In the genomic region with DNA sequence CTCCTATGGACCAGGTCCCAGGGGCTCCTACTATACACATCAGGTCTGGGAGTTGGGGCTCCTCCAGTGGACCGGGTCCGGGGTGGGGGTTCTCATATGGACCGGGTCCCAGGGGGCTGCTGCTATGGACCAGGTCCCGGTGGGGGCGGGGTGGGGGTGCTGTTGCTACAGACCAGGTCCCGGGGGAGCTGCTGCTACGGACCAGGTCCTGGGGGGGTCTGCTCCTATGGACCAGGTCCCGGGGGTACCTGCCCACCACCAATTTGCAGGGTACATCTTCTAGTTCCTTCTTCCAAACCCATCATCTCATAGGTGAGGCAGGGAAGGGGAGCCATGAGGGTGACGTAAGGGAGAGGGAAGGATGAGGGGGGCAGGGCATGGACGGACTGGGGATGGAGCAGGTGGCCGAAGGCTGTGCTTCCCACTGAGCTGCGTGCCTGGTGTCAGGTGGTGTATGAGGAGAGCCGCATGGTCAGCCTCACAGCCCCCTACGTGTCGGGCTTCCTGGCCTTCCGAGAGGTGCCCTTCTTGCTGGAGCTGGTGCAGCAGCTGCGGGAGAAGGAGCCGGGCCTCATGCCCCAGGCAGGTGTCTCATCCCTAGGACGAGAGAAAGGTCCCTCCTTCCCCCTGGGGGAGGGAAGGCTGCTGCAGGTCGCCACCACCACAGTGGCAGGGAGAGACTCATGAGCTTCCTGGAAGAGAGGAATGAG, we compare ENCODE assay signal across 27 cellular contexts. TPM values are rescaled to one million over a fixed set of nuclear protein-coding genes. Genes with fewer than 3 reads are reported as not detected.
DNase-seq lines count a peak whose midpoint lies in the region; ATAC-seq, FAIRE-seq and TF ChIP-seq lines count a peak whose summit lies in the region.
"Had no signal": no experiment of that assay in that cellular context is flagged by ENCODE, and none has a peak within 500 bp of the region (broad histone marks: within the 10 kb centered on the region; RNA-seq: fewer than 3 reads in every experiment).

No MANE protein-coding gene starts in this region.

- H3K27ac Mint-ChIP-seq in activated CD4-positive, alpha-beta memory T cell treated with anti-CD3 and anti-CD28 coated beads for 36 hours, result no peak overlapping the region
- H3K27ac Mint-ChIP-seq: activated T-cell treated with anti-CD3 and anti-CD28 coated beads, Interleukin-2, amount 50 U/mL, for 72 hours; endodermal cell; natural killer cell; T-helper 2 cell treated with Interferon-gamma antibody and Interleukin-4, amounts not matched to agents 5 μg/mL and 100 μg/mL, for 36 hours had no signal

- CTCF ChIA-PET in HepG2 (lab: Yijun Ruan, JAX; ENCODE audit: low intra/inter-chr PET ratio, low total read pairs), result no interaction called here
- CTCF ChIA-PET in A673 (lab: Charles Lee), result no interaction called here
- CTCF ChIA-PET in activated CD4-positive, alpha-beta memory T cell treated with anti-CD3 and anti-CD28 coated beads for 36 hours (lab: Charles Lee), result no interaction called here

- no peak overlapping the region for H3K4me2 ChIP-seq in HepG2 (ENCODE audit: low read depth, low read length)

- no peaks in the 10 kb centered on the region for H3K27me3 Mint-ChIP-seq in activated CD4-positive, alpha-beta memory T cell treated with anti-CD3 and anti-CD28 coated beads for 36 hours

- no TSS peak for BruUV-seq in HepG2 (replicated peaks; lab: Mats Ljungman, UMichigan)
- BruUV-seq in A673 (replicated peaks; lab: Mats Ljungman, UMichigan), result no TSS peak

- no peak for ATAC-seq in HepG2
- ATAC-seq in HG03196 (IDR thresholded peaks at IDR 0.05; ENCODE audit: unreplicated experiment), result no peak
- no peak for ATAC-seq in HG03439 (IDR thresholded peaks at IDR 0.05; ENCODE audit: unreplicated experiment)
- ATAC-seq: activated T-cell treated with anti-CD3 and anti-CD28 coated beads, Interleukin-2, amount 50 U/mL, for 72 hours; natural killer cell had no signal

- no peaks in the 10 kb centered on the region for H3K36me3 Mint-ChIP-seq in activated CD4-positive, alpha-beta memory T cell treated with anti-CD3 and anti-CD28 coated beads for 36 hours
- H3K36me3 Mint-ChIP-seq: natural killer cell had no signal

- DNase-seq in 8988T (peak; percentile 20), D721Med (ENCODE audit: insufficient read length, low spot score) (peak; percentile 14), NCI-H774 (lab: John Stamatoyannopoulos, UW) (peak; percentile 27), HepG2 (ENCODE audit: low spot score) (no peak), A673 (ENCODE audit: low spot score) (no peak)
- no peak for DNase-seq in activated CD4-positive, alpha-beta memory T cell treated with anti-CD3 and anti-CD28 coated beads for 36 hours
- DNase-seq: activated CD4-positive, alpha-beta T cell treated with anti-CD3 and anti-CD28 coated beads for 48 hours; activated naive CD4-positive, alpha-beta T cell treated with anti-CD3 and anti-CD28 coated beads, Interleukin-2, amount 50 U/mL, for 16 hours; activated T-cell treated with anti-CD3 and anti-CD28 coated beads, Interleukin-2, amount 50 U/mL, for 72 hours; DMS 273 treated with DMSO at 0.1 percent for 48 hours; endodermal cell; esophagus squamous epithelium; Kasumi-1; left ventricle myocardium inferior; natural killer cell; NCI-H1930; NCI-H446; RPMI8226; stimulated activated CD4-positive, alpha-beta T cell treated with anti-CD3 and anti-CD28 coated beads, Interleukin-4, amount 100 ng/mL, for 4 hours; stimulated activated naive CD4-positive, alpha-beta T cell had no signal

- H3K9ac ChIP-seq in HepG2 (ENCODE audit: insufficient read depth, low read depth, low read length), result no peak overlapping the region

- no peak overlapping the region for H3K4me3 ChIP-seq in HepG2 (replicated peaks in 1 of 3; ENCODE audit: insufficient read depth in 1 of 3, low read depth in 2 of 3, low read length in 3 of 3)
- H3K4me3 ChIP-seq in A673 (ENCODE audit: low read depth, low read length, poor library complexity, severe bottlenecking), result no peak overlapping the region
- H3K4me3 ChIP-seq: esophagus squamous epithelium, left ventricle myocardium inferior, ovary, thyroid gland had no signal

- intact Hi-C loops in HepG2 (cut with micrococcal nuclease; ENCODE audit: unreplicated experiment) (no loop called here), A673 (cut with micrococcal nuclease; ENCODE audit: unreplicated experiment) (no loop called here)
- intact Hi-C loops in activated CD4-positive, alpha-beta memory T cell treated with anti-CD3 and anti-CD28 coated beads for 36 hours (cut with micrococcal nuclease), result no loop called here

- H3K27me3 ChIP-seq in HepG2 (ENCODE audit: control insufficient read depth in 1 of 2, insufficient read depth in 2 of 2, low read length in 2 of 2) (no peaks in the 10 kb centered on the region), A673 (replicated peaks; ENCODE audit: insufficient read depth, low read depth, low read length, poor library complexity) (no peaks in the 10 kb centered on the region)
- H3K27me3 ChIP-seq: esophagus squamous epithelium, ovary, thyroid gland had no signal

- H3K4me1 ChIP-seq in HepG2 (ENCODE audit: insufficient read depth, low read length) (peaks cover 6% of the 10 kb centered on the region; the same call in 1 of the 2 replicates), A673 (ENCODE audit: insufficient read depth, low read length, poor library complexity, severe bottlenecking) (no peaks in the 10 kb centered on the region)

- in situ Hi-C loops in HepG2 (cut with HindIII; ENCODE audit: extremely low pct_ligation_motif_present, low pct_unique_long_range_greater_than_20kb), result no loop called here

- H2AFZ ChIP-seq in HepG2 (ENCODE audit: low read length), result no peak overlapping the region

- 89% methylated on average over 17 of the region's 20 CpGs for WGBS in HepG2 (ENCODE audit: low lambda C conversion rate)

- 0 out of 4 replicates have a peak, but pooled peaks of 1 of the 2 experiments have one; percentile 37 for TF ChIP-seq POLR2A in HepG2 (IDR thresholded peaks at IDR 0.05; ENCODE audit: insufficient read depth in 1 of 2, low read depth in 2 of 2, low read length in 2 of 2)

- no peak overlapping the region for H3K4me3 Mint-ChIP-seq in activated CD4-positive, alpha-beta memory T cell treated with anti-CD3 and anti-CD28 coated beads for 36 hours
- H3K4me3 Mint-ChIP-seq: activated T-cell treated with anti-CD3 and anti-CD28 coated beads, Interleukin-2, amount 50 U/mL, for 72 hours; CD14-positive monocyte; endodermal cell; natural killer cell; T-helper 2 cell treated with Interferon-gamma antibody and Interleukin-4, amounts not matched to agents 5 μg/mL and 100 μg/mL, for 36 hours had no signal

- H4K20me1 ChIP-seq in HepG2 (ENCODE audit: insufficient read depth, low read length), result no peaks in the 10 kb centered on the region

- no peaks in the 10 kb centered on the region for H3K79me2 ChIP-seq in HepG2 (ENCODE audit: insufficient read depth, low read length)

- H3K9me3 Mint-ChIP-seq in activated CD4-positive, alpha-beta memory T cell treated with anti-CD3 and anti-CD28 coated beads for 36 hours, result no peaks in the 10 kb centered on the region
- H3K9me3 Mint-ChIP-seq: activated T-cell treated with anti-CD3 and anti-CD28 coated beads, Interleukin-2, amount 50 U/mL, for 72 hours; CD14-positive monocyte; endodermal cell; natural killer cell; T-helper 2 cell treated with Interferon-gamma antibody and Interleukin-4, amounts not matched to agents 5 μg/mL and 100 μg/mL, for 36 hours had no signal

- no peaks in the 10 kb centered on the region for H3K9me3 ChIP-seq in HepG2 (ENCODE audit: low read length)
- no peaks in the 10 kb centered on the region for H3K9me3 ChIP-seq in A673 (ENCODE audit: low read depth, low read length, poor library complexity, severe bottlenecking)
- H3K9me3 ChIP-seq: esophagus squamous epithelium, left ventricle myocardium inferior, ovary, thyroid gland had no signal

- peaks cover 14% of the 10 kb centered on the region for H3K4me1 Mint-ChIP-seq in activated CD4-positive, alpha-beta memory T cell treated with anti-CD3 and anti-CD28 coated beads for 36 hours (ENCODE audit: low read depth)
- H3K4me1 Mint-ChIP-seq: endodermal cell had no signal

- TF ChIP-seq EP300 in HepG2 (IDR thresholded peaks at IDR 0.05; ENCODE audit: low read depth in 2 of 2, low read length in 2 of 2), result no peak
- TF ChIP-seq EP300 in HepG2 (CRISPR knock-in tag; IDR thresholded peaks at IDR 0.05; ENCODE audit: borderline replicate concordance), result no peak

- FAIRE-seq in D721Med (lab: Jason Lieb, UNC), result no peak
- no peak for FAIRE-seq in HepG2 (lab: Jason Lieb, UNC)
- FAIRE-seq: frontal cortex had no signal

- TF ChIP-seq CTCF in D721Med (IDR thresholded peaks at IDR 0.05; ENCODE audit: insufficient read depth, missing control alignments) (no peak), HepG2 (CRISPR knock-in tag; IDR thresholded peaks at IDR 0.05) (no peak), A673 (conservative IDR thresholded peaks at IDR 0.05; ENCODE audit: low read depth, low read length) (no peak)

- POLR2A ChIA-PET in HepG2 (lab: Yijun Ruan, JAX), result no interaction called here
- POLR2A ChIA-PET in A673 (lab: Charles Lee; ENCODE audit: low non-redundant PET), result no interaction called here
- POLR2A ChIA-PET in activated CD4-positive, alpha-beta memory T cell treated with anti-CD3 and anti-CD28 coated beads for 36 hours (lab: Charles Lee), result no interaction called here

- H3K36me3 ChIP-seq in HepG2 (replicated peaks in 1 of 2; ENCODE audit: control insufficient read depth in 1 of 2, insufficient read depth in 2 of 2, low read length in 2 of 2) (peaks cover 6 to 19% of the 10 kb centered on the region in 2 experiments; a peak in 3 of 5 replicates), A673 (ENCODE audit: insufficient read depth, low read length, poor library complexity, severe bottlenecking) (no peaks in the 10 kb centered on the region)
- H3K36me3 ChIP-seq: ovary, thyroid gland had no signal

- TF ChIP-seq RAD21 in HepG2 (CRISPR knock-in tag; IDR thresholded peaks at IDR 0.05), result no peak

- H3K27ac ChIP-seq in HepG2 (ENCODE audit: extremely low read length, insufficient read depth, low read length) (no peak overlapping the region), A673 (ENCODE audit: low read depth, low read length, poor library complexity, severe bottlenecking) (no peak overlapping the region)
- H3K27ac ChIP-seq: esophagus squamous epithelium, left ventricle myocardium inferior, ovary, thyroid gland had no signal

RNA-seq across cellular contexts. Expression of a gene that starts 6.6 kb away (rescaled TPM):
- total RNA-seq in HepG2 (2016; rRNA removed; fragmentation: Illumina TruSeq; extraction: Trizol), result 15.1 and 16.0 TPM in 2 replicates
- total RNA-seq in HepG2 (2016; cell fraction: cytosol; rRNA removed; fragmentation: Illumina TruSeq; extraction: Trizol; ENCODE audit: low read depth), result 4.7 and 13.7 TPM in 2 replicates
- total RNA-seq in HepG2 (2016; cell fraction: insoluble cytoplasmic fraction; rRNA removed; fragmentation: Illumina TruSeq; extraction: Trizol), result 13.4 and 18.2 TPM in 2 replicates
- total RNA-seq in HepG2 (2016; cell fraction: membrane; rRNA removed; fragmentation: Illumina TruSeq; extraction: Trizol), result 11.1 and 11.3 TPM in 2 replicates
- 12.0 and 13.2 TPM in 2 replicates for total RNA-seq in HepG2 (2016; cell fraction: nucleus; rRNA removed; fragmentation: Illumina TruSeq; extraction: Trizol)
- 17.1 and 19.8 TPM in 2 replicates for polyA plus RNA-seq in HepG2 (2011; rRNA removed)
- 12.3 and 17.8 TPM in 2 replicates for polyA plus RNA-seq in HepG2 (2011; cell fraction: cytosol; rRNA removed)
- polyA plus RNA-seq in HepG2 (2011; cell fraction: nucleus; rRNA removed), result 45.5 and 45.6 TPM in 2 replicates
- polyA plus RNA-seq in HepG2 (2012), result 11.8 and 15.4 TPM in 2 replicates
- 5.9 and 6.8 TPM in 2 replicates for polyA plus RNA-seq in HepG2 (2016; cell fraction: cytosol; fragmentation: Illumina TruSeq; extraction: Trizol; ENCODE audit: low read depth)
- 13.7 and 14.0 TPM in 2 replicates for polyA plus RNA-seq in HepG2 (2016; cell fraction: insoluble cytoplasmic fraction; fragmentation: Illumina TruSeq; extraction: Trizol; ENCODE audit: low read depth)
- 8.4 and 8.6 TPM in 2 replicates for polyA plus RNA-seq in HepG2 (2016; cell fraction: membrane; fragmentation: Illumina TruSeq; extraction: Trizol; ENCODE audit: low read depth)
- polyA plus RNA-seq in HepG2 (2016; cell fraction: nucleus; fragmentation: Illumina TruSeq; extraction: Trizol; ENCODE audit: insufficient read depth, low read depth), result 27.6 and 30.0 TPM in 2 replicates
- 28.6 and 32.9 TPM in 2 replicates for polyA minus RNA-seq in HepG2 (2011; rRNA and poly(A)+ RNA removed; ENCODE audit: low replicate concordance)
- polyA minus RNA-seq in HepG2 (2011; cell fraction: cytosol; rRNA and poly(A)+ RNA removed), result 5.3 and 7.2 TPM in 2 replicates
- 33.6 and 36.6 TPM in 2 replicates for polyA minus RNA-seq in HepG2 (2011; cell fraction: nucleus; rRNA and poly(A)+ RNA removed)
- 14.1 and 15.6 TPM in 2 replicates for total RNA-seq in A673 (2021)
- 10 to 100 TPM; 16.1 to 16.3 TPM for total RNA-seq in activated CD4-positive, alpha-beta memory T cell treated with anti-CD3 and anti-CD28 coated beads for 36 hours

RNA-seq across cellular contexts. Expression of a gene that starts 54.9 kb away (rescaled TPM):
- total RNA-seq in HepG2 (2016; rRNA removed; fragmentation: Illumina TruSeq; extraction: Trizol), result not detected in 2 replicates
- total RNA-seq in HepG2 (2016; cell fraction: cytosol; rRNA removed; fragmentation: Illumina TruSeq; extraction: Trizol; ENCODE audit: low read depth), result not detected in 2 replicates
- total RNA-seq in HepG2 (2016; cell fraction: insoluble cytoplasmic fraction; rRNA removed; fragmentation: Illumina TruSeq; extraction: Trizol), result not detected in 2 replicates
- total RNA-seq in HepG2 (2016; cell fraction: membrane; rRNA removed; fragmentation: Illumina TruSeq; extraction: Trizol), result not detected in 2 replicates
- not detected in 2 replicates for total RNA-seq in HepG2 (2016; cell fraction: nucleus; rRNA removed; fragmentation: Illumina TruSeq; extraction: Trizol)
- 0.01 TPM in 1 of 2 replicates, not detected in the other for polyA plus RNA-seq in HepG2 (2011; rRNA removed)
- polyA plus RNA-seq in HepG2 (2011; cell fraction: cytosol; rRNA removed), result not detected in 2 replicates
- polyA plus RNA-seq in HepG2 (2011; cell fraction: nucleus; rRNA removed), result not detected in 2 replicates
- polyA plus RNA-seq in HepG2 (2012), result not detected in 2 replicates
- polyA plus RNA-seq in HepG2 (2016; cell fraction: cytosol; fragmentation: Illumina TruSeq; extraction: Trizol; ENCODE audit: low read depth), result not detected in 2 replicates
- not detected in 2 replicates for polyA plus RNA-seq in HepG2 (2016; cell fraction: insoluble cytoplasmic fraction; fragmentation: Illumina TruSeq; extraction: Trizol; ENCODE audit: low read depth)
- not detected in 2 replicates for polyA plus RNA-seq in HepG2 (2016; cell fraction: membrane; fragmentation: Illumina TruSeq; extraction: Trizol; ENCODE audit: low read depth)
- not detected in 2 replicates for polyA plus RNA-seq in HepG2 (2016; cell fraction: nucleus; fragmentation: Illumina TruSeq; extraction: Trizol; ENCODE audit: insufficient read depth, low read depth)
- 17.0 TPM in 1 of 2 replicates, not detected in the other for polyA minus RNA-seq in HepG2 (2011; rRNA and poly(A)+ RNA removed; ENCODE audit: low replicate concordance)
- 0.10 TPM in 1 of 2 replicates, not detected in the other for polyA minus RNA-seq in HepG2 (2011; cell fraction: cytosol; rRNA and poly(A)+ RNA removed)
- polyA minus RNA-seq in HepG2 (2011; cell fraction: nucleus; rRNA and poly(A)+ RNA removed), result 0.25 TPM in 1 of 2 replicates, not detected in the other
- 0.15 and 0.43 TPM in 2 replicates for total RNA-seq in A673 (2021)
- 1 to 10 TPM; 1.2 to 1.4 TPM for total RNA-seq in activated CD4-positive, alpha-beta memory T cell treated with anti-CD3 and anti-CD28 coated beads for 36 hours
- total RNA-seq: left ventricle myocardium inferior had no signal
- polyA plus RNA-seq: CD14-positive monocyte had no signal

Comparison
In these comparisons a context has a peak if more than half of its experiments do, and no peak if none do; other contexts are left out.
1. DNase-seq: peak in 8988T (single experiment), D721Med (single experiment) and NCI-H774 (single experiment); none in HepG2 (single experiment), A673 (single experiment) and activated CD4-positive, alpha-beta memory T cell treated with anti-CD3 and anti-CD28 coated beads for 36 hours (single experiment).